ENCODE assay signal across 11 cellular contexts in genomic region chr16:85447657-85448313, GRCh38.
DNase-seq lines count a peak whose midpoint lies in the region; ATAC-seq and TF ChIP-seq lines count a peak whose summit lies in the region.
"Had no signal": no experiment of that assay in that cellular context is flagged by ENCODE, and none has a peak within 500 bp of the region (broad histone marks: within the 10 kb centered on the region; RNA-seq: fewer than 3 reads in every experiment).

No MANE protein-coding gene starts in this region.

- TF ChIP-seq CTCF in Loucy (conservative IDR thresholded peaks at IDR 0.05; ENCODE audit: low read length) = no peak
- TF ChIP-seq CTCF in stomach (IDR thresholded peaks at IDR 0.05) = no peak

- WGBS in stomach, 5 donors = 79 to 88% (median 84%) methylated on average over 12 to 13 of the region's 13 CpGs

- intact Hi-C loops in stomach (cut with DNase I; ENCODE audit: low total_unique reads) = no loop called here

- H3K79me2 ChIP-seq in Loucy (ENCODE audit: insufficient read depth, low read length) = peaks cover 48% of the 10 kb centered on the region

- peaks cover 2% of the 10 kb centered on the region for H3K36me3 Mint-ChIP-seq in central memory CD8-positive, alpha-beta T cell (ENCODE audit: insufficient read depth)

- peaks cover 78% of the 10 kb centered on the region for H3K4me1 ChIP-seq in Loucy (ENCODE audit: insufficient read depth, low read length, poor library complexity, severe bottlenecking)
- peaks cover 58 to 65% (median 64%) of the 10 kb centered on the region in 4 donors for H3K4me1 ChIP-seq in stomach

- H3K4me3 ChIP-seq in Loucy (ENCODE audit: low read length, poor library complexity, severe bottlenecking) (peak overlapping the region; percentile 82), stomach (no peak overlapping the region)
- H3K4me3 ChIP-seq: adrenal gland had no signal

- peak overlapping the region; percentile 98 for H3K9ac ChIP-seq in Loucy (ENCODE audit: low read depth, low read length, poor library complexity, severe bottlenecking)

- ATAC-seq in central memory CD8-positive, alpha-beta T cell (replicated peaks; ENCODE audit: extremely low read depth, poor library complexity, severe bottlenecking) = no peak

- H2AFZ ChIP-seq in Loucy (ENCODE audit: low read length) = no peak overlapping the region

- no peaks in the 10 kb centered on the region for H3K9me3 ChIP-seq in Loucy (ENCODE audit: insufficient read depth, low read depth, low read length)
- H3K9me3 ChIP-seq in stomach = no peaks in the 10 kb centered on the region
- H3K9me3 ChIP-seq: adrenal gland had no signal

- peaks cover 19% of the 10 kb centered on the region for H3F3A ChIP-seq in Loucy (ENCODE audit: low read depth)

- H3K27me3 Mint-ChIP-seq in central memory CD8-positive, alpha-beta T cell = no peaks in the 10 kb centered on the region

- DNase-seq in NCI-H1092 treated with DMSO at 0.1 percent for 48 hours (lab: John Stamatoyannopoulos, UW) (peak; percentile 78), NCI-H1092 (lab: John Stamatoyannopoulos, UW) (no peak), stomach (no peak), cerebellum (ENCODE audit: low spot score) (no peak), NK-92 (lab: John Stamatoyannopoulos, UW; ENCODE audit: unreplicated experiment) (no peak)
- no peak for DNase-seq in central memory CD8-positive, alpha-beta T cell (ENCODE audit: low spot score in 2 of 2)
- no peak for DNase-seq in activated CD4-positive, CD25-positive, alpha-beta regulatory T cell (lab: John Stamatoyannopoulos, UW)
- DNase-seq: adrenal gland, hippocampal formation, Kasumi-1 had no signal

- H4K20me1 ChIP-seq in Loucy (ENCODE audit: insufficient read depth, low read length, poor library complexity, severe bottlenecking) = no peaks in the 10 kb centered on the region

- H3K27ac Mint-ChIP-seq in central memory CD8-positive, alpha-beta T cell (ENCODE audit: low read depth) = no peak overlapping the region

- H3K36me3 ChIP-seq in Loucy (ENCODE audit: insufficient read depth, low read length) (no peaks in the 10 kb centered on the region), stomach (no peaks in the 10 kb centered on the region)
- H3K36me3 ChIP-seq: adrenal gland had no signal

- H3K4me2 ChIP-seq in Loucy (ENCODE audit: low read depth, low read length, poor library complexity, severe bottlenecking) = peak overlapping the region; percentile 93

- no peaks in the 10 kb centered on the region for H3K27me3 ChIP-seq in Loucy (ENCODE audit: insufficient read depth, low read length, poor library complexity, severe bottlenecking)
- no peaks in the 10 kb centered on the region for H3K27me3 ChIP-seq in stomach
- H3K27me3 ChIP-seq: adrenal gland had no signal

- no peaks in the 10 kb centered on the region for H3K9me2 ChIP-seq in Loucy (replicated peaks; ENCODE audit: low read depth, low read length)

- peak overlapping the region; percentile 76 to 82 (median 79) for H3K27ac ChIP-seq in stomach

- TF ChIP-seq POLR2A in stomach (IDR thresholded peaks at IDR 0.05) = no peak

- no peaks in the 10 kb centered on the region for H3K9me3 Mint-ChIP-seq in central memory CD8-positive, alpha-beta T cell

- no peak for TF ChIP-seq EP300 in stomach (IDR thresholded peaks at IDR 0.05)

- peak overlapping the region; percentile 59 for H3K4me3 Mint-ChIP-seq in central memory CD8-positive, alpha-beta T cell

- H3K4me1 Mint-ChIP-seq in central memory CD8-positive, alpha-beta T cell = peaks cover 21% of the 10 kb centered on the region
